In genomic region chr2:142323206-142323605, GRCh38 we compare ENCODE assay signal across 26 cellular contexts.
DNase-seq lines count a peak whose midpoint lies in the region; ATAC-seq and TF ChIP-seq lines count a peak whose summit lies in the region.
"Had no signal": no experiment of that assay in that cellular context is flagged by ENCODE, and none has a peak within 500 bp of the region (broad histone marks: within the 10 kb centered on the region; RNA-seq: fewer than 3 reads in every experiment).

No MANE protein-coding gene starts in this region.

- peaks cover 32% of the 10 kb centered on the region for H3K4me1 ChIP-seq in Loucy (ENCODE audit: insufficient read depth, low read length, poor library complexity, severe bottlenecking)
- H3K4me1 ChIP-seq in CD4-positive, alpha-beta memory T cell (ENCODE audit: insufficient read depth, low read length) = no peaks in the 10 kb centered on the region

- H2AFZ ChIP-seq in Loucy (ENCODE audit: low read length) = peak overlapping the region; percentile 19; the same call in 1 of the 2 replicates
- H2AFZ ChIP-seq: GM23248 had no signal

- peak overlapping the region; percentile 59 for H3K4me2 ChIP-seq in Loucy (ENCODE audit: low read depth, low read length, poor library complexity, severe bottlenecking)
- H3K4me2 ChIP-seq: KMS-11 had no signal

- H3K79me2 ChIP-seq in Loucy (ENCODE audit: insufficient read depth, low read length) = no peaks in the 10 kb centered on the region

- no peaks in the 10 kb centered on the region for H3K36me3 Mint-ChIP-seq in CD4-positive, alpha-beta memory T cell
- no peaks in the 10 kb centered on the region for H3K36me3 Mint-ChIP-seq in activated naive CD4-positive, alpha-beta T cell treated with anti-CD3 and anti-CD28 coated beads, Interleukin-2, amount 10 ng/mL, durations not matched to agents 7 days and 5 days

- H4K20me1 ChIP-seq in Loucy (ENCODE audit: insufficient read depth, low read length, poor library complexity, severe bottlenecking) = no peaks in the 10 kb centered on the region

- H3K27ac ChIP-seq in CD4-positive, alpha-beta memory T cell (ENCODE audit: low read depth, low read length) = no peak overlapping the region
- H3K27ac ChIP-seq: GM23248, KMS-11 had no signal

- H3K9me3 ChIP-seq in Loucy (ENCODE audit: insufficient read depth, low read depth, low read length) = peaks cover 9% of the 10 kb centered on the region; the same call in 1 of the 2 replicates
- H3K9me3 ChIP-seq in CD4-positive, alpha-beta memory T cell (ENCODE audit: control insufficient read depth in 1 of 2, low read length in 2 of 2) = no peaks in the 10 kb centered on the region

- POLR2A ChIA-PET in CD4-positive, alpha-beta memory T cell (lab: Charles Lee; ENCODE audit: partially characterized antibody) = no interaction called here

- TF ChIP-seq CTCF in Loucy (conservative IDR thresholded peaks at IDR 0.05; ENCODE audit: low read length) = no peak

- peak overlapping the region; percentile 7 for H3K9ac ChIP-seq in Loucy (ENCODE audit: low read depth, low read length, poor library complexity, severe bottlenecking)
- H3K9ac ChIP-seq: GM23248, KMS-11 had no signal

- H3K27me3 Mint-ChIP-seq in CD4-positive, alpha-beta memory T cell = no peaks in the 10 kb centered on the region
- H3K27me3 Mint-ChIP-seq in activated naive CD4-positive, alpha-beta T cell treated with anti-CD3 and anti-CD28 coated beads, Interleukin-2, amount 10 ng/mL, durations not matched to agents 7 days and 5 days = no peaks in the 10 kb centered on the region

- intact Hi-C loops in CD4-positive, alpha-beta memory T cell (cut with micrococcal nuclease) = no loop called here

- H3F3A ChIP-seq in Loucy (ENCODE audit: low read depth) = no peaks in the 10 kb centered on the region

- no peaks in the 10 kb centered on the region for H3K27me3 ChIP-seq in Loucy (ENCODE audit: insufficient read depth, low read length, poor library complexity, severe bottlenecking)
- no peaks in the 10 kb centered on the region for H3K27me3 ChIP-seq in CD4-positive, alpha-beta memory T cell (ENCODE audit: insufficient read depth, low read length)

- no peak overlapping the region for H3K27ac Mint-ChIP-seq in CD4-positive, alpha-beta memory T cell
- no peak overlapping the region for H3K27ac Mint-ChIP-seq in activated naive CD4-positive, alpha-beta T cell treated with anti-CD3 and anti-CD28 coated beads, Interleukin-2, amount 10 ng/mL, durations not matched to agents 7 days and 5 days
- H3K27ac Mint-ChIP-seq: T-helper 1 cell treated with Interleukin-12 subunit alpha and Interleukin-12 subunit beta and Interleukin-4 antibody, amounts not matched to agents 30 μg/mL and 1 μg/mL, for 36 hours had no signal

- H3K9me2 ChIP-seq in Loucy (replicated peaks; ENCODE audit: low read depth, low read length) = no peaks in the 10 kb centered on the region

- peak overlapping the region; percentile 10 for H3K4me3 ChIP-seq in Loucy (ENCODE audit: low read length, poor library complexity, severe bottlenecking)
- no peak overlapping the region for H3K4me3 ChIP-seq in CD4-positive, alpha-beta memory T cell (ENCODE audit: low read length in 2 of 2)
- H3K4me3 ChIP-seq: GM12878, GM23248 had no signal

- CTCF ChIA-PET in CD4-positive, alpha-beta memory T cell (lab: Charles Lee; ENCODE audit: partially characterized antibody) = no interaction called here
- CTCF ChIA-PET in activated naive CD4-positive, alpha-beta T cell treated with anti-CD3 and anti-CD28 coated beads, Interleukin-2, amount 10 ng/mL, durations not matched to agents 7 days and 5 days (lab: Charles Lee) = no interaction called here

- peaks cover 0 to 12% (median 4%) of the 10 kb centered on the region in 8 donors for H3K9me3 Mint-ChIP-seq in CD4-positive, alpha-beta memory T cell
- no peaks in the 10 kb centered on the region for H3K9me3 Mint-ChIP-seq in activated naive CD4-positive, alpha-beta T cell treated with anti-CD3 and anti-CD28 coated beads, Interleukin-2, amount 10 ng/mL, durations not matched to agents 7 days and 5 days
- H3K9me3 Mint-ChIP-seq: T-helper 1 cell treated with Interleukin-12 subunit alpha and Interleukin-12 subunit beta and Interleukin-4 antibody, amounts not matched to agents 30 μg/mL and 1 μg/mL, for 36 hours had no signal

- no peak overlapping the region for H3K4me3 Mint-ChIP-seq in CD4-positive, alpha-beta memory T cell
- H3K4me3 Mint-ChIP-seq in activated naive CD4-positive, alpha-beta T cell treated with anti-CD3 and anti-CD28 coated beads, Interleukin-2, amount 10 ng/mL, durations not matched to agents 7 days and 5 days = no peak overlapping the region
- H3K4me3 Mint-ChIP-seq: T-helper 1 cell treated with Interleukin-12 subunit alpha and Interleukin-12 subunit beta and Interleukin-4 antibody, amounts not matched to agents 30 μg/mL and 1 μg/mL, for 36 hours had no signal

- peak; percentile 75 for ATAC-seq in esophagus mucosa
- no peak for ATAC-seq in GM18511 (IDR thresholded peaks at IDR 0.05; ENCODE audit: unreplicated experiment)
- ATAC-seq: GM12878 had no signal

- H3K36me3 ChIP-seq in Loucy (ENCODE audit: insufficient read depth, low read length) = no peaks in the 10 kb centered on the region
- no peaks in the 10 kb centered on the region for H3K36me3 ChIP-seq in CD4-positive, alpha-beta memory T cell (ENCODE audit: insufficient read depth, low read length)

- H3K4me1 Mint-ChIP-seq in CD4-positive, alpha-beta memory T cell = no peaks in the 10 kb centered on the region
- H3K4me1 Mint-ChIP-seq in activated naive CD4-positive, alpha-beta T cell treated with anti-CD3 and anti-CD28 coated beads, Interleukin-2, amount 10 ng/mL, durations not matched to agents 7 days and 5 days = no peaks in the 10 kb centered on the region

- DNase-seq in SIG-M5 treated with dmso at 0.1 percent for 504 hours (lab: John Stamatoyannopoulos, UW; ENCODE audit: unreplicated experiment) = peak; percentile 23
- DNase-seq in SIG-M5 (lab: John Stamatoyannopoulos, UW) = no peak
- peak; percentile 38 for DNase-seq in renal cortical epithelial cell (ENCODE audit: low read depth)
- DNase-seq in CD4-positive, alpha-beta memory T cell = no peak
- no peak for DNase-seq in activated naive CD4-positive, alpha-beta T cell treated with anti-CD3 and anti-CD28 coated beads, Interleukin-2, amount 10 ng/mL, durations not matched to agents 7 days and 5 days
- DNase-seq: GDM1; GM23248; H7; IMR-90; MV-4-11; NCI-H1105; NCI-H146; NCI-H1930; NCI-H2107; NCI-H446 treated with DMSO at 0.1 percent for 48 hours; NCI-H526; NK-92 treated with Interleukin-12 subunit alpha and Interleukin-12 subunit beta, amount 100 ng/mL, for 24 hours; Right ventricle myocardium superior; RPMI8226; SW 1271 had no signal

Comparison
In these comparisons a context has a peak if more than half of its experiments do, and no peak if none do; other contexts are left out.
1. DNase-seq: peak in SIG-M5 treated with dmso at 0.1 percent for 504 hours (single experiment) and renal cortical epithelial cell (single experiment); none in SIG-M5 (single experiment), CD4-positive, alpha-beta memory T cell (0 of 5) and activated naive CD4-positive, alpha-beta T cell treated with anti-CD3 and anti-CD28 coated beads, Interleukin-2, amount 10 ng/mL, durations not matched to agents 7 days and 5 days (single experiment).